Comparison of ENCODE assay signal across 11 cellular contexts in the genomic region with DNA sequence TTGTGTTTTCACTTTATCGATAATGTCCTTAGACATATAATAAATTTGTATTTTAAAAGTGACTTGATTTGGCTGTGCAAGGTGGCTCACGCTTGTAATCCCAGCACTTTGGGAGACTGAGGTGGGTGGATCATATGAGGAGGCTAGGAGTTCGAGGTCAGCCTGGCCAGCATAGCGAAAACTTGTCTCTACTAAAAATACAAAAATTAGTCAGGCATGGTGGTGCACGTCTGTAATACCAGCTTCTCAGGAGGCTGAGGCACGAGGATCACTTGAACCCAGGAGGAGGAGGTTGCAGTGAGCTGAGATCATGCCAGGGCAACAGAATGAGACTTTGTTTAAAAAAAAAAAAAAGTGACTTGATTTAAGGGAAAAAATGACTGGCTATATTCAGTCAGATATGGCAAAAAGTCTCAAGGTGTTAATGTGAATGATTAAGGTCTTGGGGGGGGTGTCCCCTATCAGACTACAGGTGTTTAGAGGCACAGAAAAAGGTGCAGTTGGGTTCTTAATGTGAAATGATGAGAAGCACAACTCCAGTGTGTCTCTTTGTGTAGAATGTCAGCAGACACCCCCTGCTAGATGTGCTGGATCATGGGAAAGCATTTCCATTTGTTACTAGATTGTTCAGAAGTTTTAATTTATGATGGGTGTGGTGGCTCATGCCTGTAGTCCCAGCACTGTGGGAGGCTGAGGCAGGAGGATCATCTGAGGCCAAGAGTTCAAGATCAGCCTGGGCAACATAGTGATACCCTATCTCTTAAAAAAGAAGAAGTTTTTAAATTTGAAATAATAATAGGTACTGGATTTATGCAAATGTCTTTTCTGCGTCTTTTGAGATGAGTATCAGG. TPM values are rescaled to one million over a fixed set of nuclear protein-coding genes. Genes with fewer than 3 reads are reported as not detected.
DNase-seq lines count a peak whose midpoint lies in the region; ATAC-seq and TF ChIP-seq lines count a peak whose summit lies in the region.
"Had no signal": no experiment of that assay in that cellular context is flagged by ENCODE, and none has a peak within 500 bp of the region (broad histone marks: within the 10 kb centered on the region; RNA-seq: fewer than 3 reads in every experiment).

No MANE protein-coding gene starts in this region.

- ATAC-seq in right lobe of liver (no peak), HG02642 (IDR thresholded peaks at IDR 0.05; ENCODE audit: poor library complexity, unreplicated experiment) (no peak)

- peak; percentile 35 for TF ChIP-seq POLR2A in right lobe of liver (IDR thresholded peaks at IDR 0.05)

- no peaks in the 10 kb centered on the region for H3K9me3 Mint-ChIP-seq in activated naive CD4-positive, alpha-beta T cell treated with anti-CD3 and anti-CD28 coated beads, Interleukin-2, amount 50 U/mL, for 24 hours
- no peaks in the 10 kb centered on the region for H3K9me3 Mint-ChIP-seq in type B pancreatic cell
- peaks cover 7% of the 10 kb centered on the region for H3K9me3 Mint-ChIP-seq in glutamatergic neuron (ENCODE audit: unreplicated experiment)

- in situ Hi-C loops in GM13977 (cut with MboI; ENCODE audit: low pct_unique_long_range_greater_than_20kb, low sequenced_read_pairs, unreplicated experiment) = no loop called here

- no peak for TF ChIP-seq CTCF in ascending aorta (IDR thresholded peaks at IDR 0.05)
- TF ChIP-seq CTCF in right lobe of liver (IDR thresholded peaks at IDR 0.05) = no peak
- no peak for TF ChIP-seq CTCF in type B pancreatic cell (conservative IDR thresholded peaks at IDR 0.05)
- no peak for TF ChIP-seq CTCF in GM13977 (IDR thresholded peaks at IDR 0.05; ENCODE audit: extremely low read depth, insufficient read depth, missing control alignments)
- no peak for TF ChIP-seq CTCF in glutamatergic neuron (IDR thresholded peaks at IDR 0.05; ENCODE audit: partially characterized antibody, unreplicated experiment)

- H3K36me3 ChIP-seq in ascending aorta (peaks cover 40 to 80% of the 10 kb centered on the region in 2 donors), right lobe of liver (peaks cover 0 to 40% (median 7%) of the 10 kb centered on the region in 4 donors)

- H3K36me3 Mint-ChIP-seq in activated naive CD4-positive, alpha-beta T cell treated with anti-CD3 and anti-CD28 coated beads, Interleukin-2, amount 50 U/mL, for 24 hours = peaks cover 14% of the 10 kb centered on the region
- H3K36me3 Mint-ChIP-seq in type B pancreatic cell (peaks cover 33% of the 10 kb centered on the region), glutamatergic neuron (ENCODE audit: unreplicated experiment) (no peaks in the 10 kb centered on the region)

- H3K27ac Mint-ChIP-seq in activated naive CD4-positive, alpha-beta T cell treated with anti-CD3 and anti-CD28 coated beads, Interleukin-2, amount 50 U/mL, for 24 hours = peak overlapping the region; percentile 89
- H3K27ac Mint-ChIP-seq in type B pancreatic cell (peak overlapping the region; percentile 62), glutamatergic neuron (ENCODE audit: unreplicated experiment) (no peak overlapping the region)

- H3K4me1 ChIP-seq in ascending aorta = peaks cover 16 to 73% of the 10 kb centered on the region in 2 donors
- peaks cover 0 to 47% (median 0%) of the 10 kb centered on the region in 4 donors for H3K4me1 ChIP-seq in right lobe of liver

- WGBS in right lobe of liver (ENCODE audit: insufficient coverage, low coverage, low lambda C conversion rate, missing lambda C conversion rate) = 46% methylated on average over 7 of the region's 7 CpGs

- H3K27ac ChIP-seq in ascending aorta (peak overlapping the region; percentile 48 to 75), right lobe of liver (peak overlapping the region; percentile 56 to 100 (median 70))

- intact Hi-C loops in ascending aorta (cut with DNase I) = no loop called here
- intact Hi-C loops in right lobe of liver (cut with DNase I) = no loop called here

- DNase-seq in activated naive CD4-positive, alpha-beta T cell (lab: John Stamatoyannopoulos, UW) = no peak
- DNase-seq in ascending aorta (ENCODE audit: low spot score in 2 of 2) = peak in 1 of 2 donors; percentile 56
- peak in 2 of 3 donors; percentile 19 to 36 for DNase-seq in right lobe of liver
- no peak for DNase-seq in type B pancreatic cell (ENCODE audit: extremely low spot score, unreplicated experiment)
- DNase-seq in GM13977 (ENCODE audit: low spot score) = no peak
- no peak for DNase-seq in glutamatergic neuron
- DNase-seq: activated gamma-delta T cell treated with Interleukin-2 at 50 U/mL for 16 hours, mesendoderm, NCI-H187 treated with DMSO at 0.1 percent for 48 hours had no signal

- no peaks in the 10 kb centered on the region for H3K27me3 Mint-ChIP-seq in activated naive CD4-positive, alpha-beta T cell treated with anti-CD3 and anti-CD28 coated beads, Interleukin-2, amount 50 U/mL, for 24 hours
- H3K27me3 Mint-ChIP-seq in type B pancreatic cell (no peaks in the 10 kb centered on the region), glutamatergic neuron (ENCODE audit: unreplicated experiment) (peaks cover 5% of the 10 kb centered on the region)

- H3K9me3 ChIP-seq in ascending aorta (no peaks in the 10 kb centered on the region), right lobe of liver (no peaks in the 10 kb centered on the region)

- peak overlapping the region; percentile 40 for H3K4me3 Mint-ChIP-seq in activated naive CD4-positive, alpha-beta T cell treated with anti-CD3 and anti-CD28 coated beads, Interleukin-2, amount 50 U/mL, for 24 hours
- no peak overlapping the region for H3K4me3 Mint-ChIP-seq in type B pancreatic cell
- H3K4me3 Mint-ChIP-seq in glutamatergic neuron (ENCODE audit: unreplicated experiment) = no peak overlapping the region

- H3K4me1 Mint-ChIP-seq in activated naive CD4-positive, alpha-beta T cell treated with anti-CD3 and anti-CD28 coated beads, Interleukin-2, amount 50 U/mL, for 24 hours = peaks cover 76% of the 10 kb centered on the region
- peaks cover 36% of the 10 kb centered on the region for H3K4me1 Mint-ChIP-seq in type B pancreatic cell (ENCODE audit: unreplicated experiment)
- H3K4me1 Mint-ChIP-seq in glutamatergic neuron (ENCODE audit: low read depth, unreplicated experiment) = peaks cover 22% of the 10 kb centered on the region

- H3K27me3 ChIP-seq in ascending aorta (no peaks in the 10 kb centered on the region), right lobe of liver (no peaks in the 10 kb centered on the region)

- peak overlapping the region in 1 of 2 donors; percentile 32 for H3K4me3 ChIP-seq in ascending aorta
- H3K4me3 ChIP-seq in right lobe of liver = no peak overlapping the region

RNA-seq across cellular contexts. Expression of a gene that starts 17.0 kb away (rescaled TPM):
- total RNA-seq in ascending aorta (180 TPM), right lobe of liver (1,000 to 10,000 TPM in 2 of 6 experiments, 100 to 1,000 TPM in 4; 202 to 1,225 (median 767) TPM), type B pancreatic cell (ENCODE audit: low replicate concordance) (229 and 395 TPM in 2 replicates), glutamatergic neuron (ENCODE audit: unreplicated experiment) (107 TPM)

RNA-seq across cellular contexts. Expression of a gene that starts 53.1 kb away (rescaled TPM):
- total RNA-seq in ascending aorta (99.3 TPM), right lobe of liver (10 to 100 TPM in 4 of 6 experiments, 1 to 10 TPM in 2; 7.7 to 17.1 (median 14.3) TPM), type B pancreatic cell (ENCODE audit: low replicate concordance) (35.0 and 41.8 TPM in 2 replicates), glutamatergic neuron (ENCODE audit: unreplicated experiment) (11.1 TPM)

RNA-seq across cellular contexts. Expression of a gene that starts 57.1 kb away (rescaled TPM):
- total RNA-seq in ascending aorta = 11.4 TPM
- total RNA-seq in right lobe of liver = 10 to 100 TPM in 4 of 6 experiments, 1 to 10 TPM in 2; 7.5 to 17.5 (median 12.1) TPM
- 1.9 and 5.6 TPM in 2 replicates for total RNA-seq in type B pancreatic cell (ENCODE audit: low replicate concordance)
- total RNA-seq in glutamatergic neuron (ENCODE audit: unreplicated experiment) = 0.25 TPM

RNA-seq across cellular contexts. Expression of a gene that starts 59.3 kb away (rescaled TPM):
- total RNA-seq in ascending aorta = 8,553 TPM
- 1,000 to 10,000 TPM; 2,716 to 5,163 (median 3,933) TPM for total RNA-seq in right lobe of liver
- total RNA-seq in type B pancreatic cell (ENCODE audit: low replicate concordance) = 4,133 and 6,276 TPM in 2 replicates
- 18,218 TPM for total RNA-seq in glutamatergic neuron (ENCODE audit: unreplicated experiment)

Comparison
In these comparisons a context has a peak if more than half of its experiments do, and no peak if none do; other contexts are left out.
1. DNase-seq: peak in right lobe of liver (2 of 3); none in activated naive CD4-positive, alpha-beta T cell (0 of 4), type B pancreatic cell (single experiment), GM13977 (single experiment) and glutamatergic neuron (single experiment).